Comparison of ENCODE assay signal across 9 cellular contexts in the genomic region with DNA sequence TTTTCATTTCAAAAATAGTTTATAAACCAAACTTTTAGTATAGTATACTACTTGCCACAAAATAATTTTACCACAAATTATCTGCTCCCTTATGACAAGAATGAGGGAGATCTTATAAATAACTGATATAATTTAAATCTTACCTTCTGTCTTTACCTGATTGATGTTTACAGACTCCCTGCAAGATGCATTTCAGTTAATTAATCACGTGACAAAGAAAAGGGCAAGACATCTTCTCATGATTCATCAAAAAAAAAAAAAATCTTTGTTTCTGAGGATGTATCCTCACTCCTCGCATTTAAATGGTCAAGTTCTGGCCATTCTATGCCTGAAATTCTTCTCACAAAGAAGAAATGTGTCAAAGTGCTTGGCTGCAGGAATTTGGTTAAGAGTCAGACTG. TPM values are rescaled to one million over a fixed set of nuclear protein-coding genes. Genes with fewer than 3 reads are reported as not detected.
"Had no signal": no experiment of that assay in that cellular context is flagged by ENCODE, and none has a peak within 500 bp of the region (broad histone marks: within the 10 kb centered on the region; RNA-seq: fewer than 3 reads in every experiment).

No MANE protein-coding gene starts in this region.

- H3K27me3 Mint-ChIP-seq: IgD-negative memory B cell had no signal

- FAIRE-seq: H1, H54, HTR-8/SVneo had no signal

- DNase-seq: H9, HCEC 1CT, KG1 had no signal

- H3K4me2 ChIP-seq: GM23338 had no signal

- H3K36me3 Mint-ChIP-seq: IgD-negative memory B cell had no signal

- H2AFZ ChIP-seq: GM23338 had no signal

- H3K27ac Mint-ChIP-seq: GM23338, H9, IgD-negative memory B cell had no signal

- ATAC-seq: GM23338 had no signal

- H3K4me3 Mint-ChIP-seq: GM23338, H9, IgD-negative memory B cell had no signal

- H3K4me3 ChIP-seq: GM23338 had no signal

- H3K9me3 Mint-ChIP-seq: GM23338, H9, IgD-negative memory B cell had no signal

RNA-seq across cellular contexts. Expression of a gene that starts 2.3 kb away (rescaled TPM):
- total RNA-seq: GM23338, H1, H9, HT-29 had no signal
- polyA plus RNA-seq: GM23338, H1 had no signal
